In genomic region chr1:160388406-160388805, GRCh38 we compare ENCODE assay signal across 9 cellular contexts. TPM values are rescaled to one million over a fixed set of nuclear protein-coding genes. Genes with fewer than 3 reads are reported as not detected.
"Had no signal": no experiment of that assay in that cellular context is flagged by ENCODE, and none has a peak within 500 bp of the region (broad histone marks: within the 10 kb centered on the region; RNA-seq: fewer than 3 reads in every experiment).

No MANE protein-coding gene starts in this region.

RNA-seq across cellular contexts. Expression of gene NHLH1, which starts 21.5 kb away (rescaled TPM):
- total RNA-seq: stomach, thyroid gland, tibial nerve, transverse colon, upper lobe of right lung, ureter, urinary bladder, uterus, vagina had no signal
